ENCODE assay signal across 1 cellular context in genomic region chr12:76964784-76965571, GRCh38.
TF ChIP-seq lines count a peak whose summit lies in the region.

No MANE protein-coding gene starts in this region.

TF ChIP-seq in K562, 482 proteins besides CTCF, POLR2A, EP300 and RAD21 (continued from another document):
- TF ChIP-seq RREB1 (CRISPR knock-in tag; IDR thresholded peaks at IDR 0.05) (no peak), HCFC1 (IDR thresholded peaks at IDR 0.05; ENCODE audit: low read depth, low read length) (no peak), ZNF766 (CRISPR knock-in tag; conservative IDR thresholded peaks at IDR 0.05) (no peak), C11orf30 (IDR thresholded peaks at IDR 0.05; ENCODE audit: low read depth) (peak; percentile 53; the same call in 1 of the 2 replicates), MEIS2 (IDR thresholded peaks at IDR 0.05; ENCODE audit: partially characterized antibody) (peak; percentile 18), MAFG (tag; conservative IDR thresholded peaks at IDR 0.05) (0 out of 2 replicates have a peak, but pooled peaks have one; percentile 15), ZNF316 (IDR thresholded peaks at IDR 0.05) (peak; percentile 79)
